15 cellular contexts compared by ENCODE assay signal in genomic region chr6:45613678-45614077, GRCh38.
DNase-seq lines count a peak whose midpoint lies in the region; ATAC-seq, FAIRE-seq and TF ChIP-seq lines count a peak whose summit lies in the region.
"Had no signal": no experiment of that assay in that cellular context is flagged by ENCODE, and none has a peak within 500 bp of the region (broad histone marks: within the 10 kb centered on the region; RNA-seq: fewer than 3 reads in every experiment).

No MANE protein-coding gene starts in this region.

- H3K27me3 ChIP-seq in brain microvascular endothelial cell (replicated peaks) (no peaks in the 10 kb centered on the region), psoas muscle (ENCODE audit: insufficient read depth in 3 of 3, low read length in 2 of 3) (no peaks in the 10 kb centered on the region)

- DNase-seq in GM03348 (ENCODE audit: low spot score) (peak; percentile 60), brain microvascular endothelial cell (peak; percentile 84), head of caudate nucleus (peak in 29 of 42 donors; percentile 6 to 50 (median 21)), psoas muscle (peak; percentile 32 to 61), GM19239 (ENCODE audit: insufficient read length, low spot score) (no peak), cortex of kidney (lab: John Stamatoyannopoulos, UW) (no peak)
- DNase-seq: activated T-cell treated with anti-CD3 and anti-CD28 coated beads, Interleukin-2, amount 50 U/mL, for 72 hours; H7; Karpas-422; NCI-H226; WERI-Rb-1 had no signal

- no peaks in the 10 kb centered on the region for H3K9me3 ChIP-seq in psoas muscle

- peaks cover 6% of the 10 kb centered on the region for H3K4me1 ChIP-seq in psoas muscle

- H3K27ac ChIP-seq in brain microvascular endothelial cell (peak overlapping the region; percentile 57), psoas muscle (no peak overlapping the region)
- H3K27ac ChIP-seq: WERI-Rb-1 had no signal

- ATAC-seq in psoas muscle (peak in 3 of 4 donors; percentile 46 to 68 (median 54)), HG02938 (IDR thresholded peaks at IDR 0.05; ENCODE audit: unreplicated experiment) (no peak), HG03108 (IDR thresholded peaks at IDR 0.05; ENCODE audit: unreplicated experiment) (no peak)
- ATAC-seq: activated T-cell treated with anti-CD3 and anti-CD28 coated beads, Interleukin-2, amount 50 U/mL, for 72 hours had no signal

- FAIRE-seq in GM19239 (lab: Jason Lieb, UNC) = no peak
- FAIRE-seq: RCC 7860, urothelium cell line had no signal

- H3K36me3 ChIP-seq in brain microvascular endothelial cell (replicated peaks) (no peaks in the 10 kb centered on the region), psoas muscle (ENCODE audit: insufficient read depth in 1 of 2, low read depth in 1 of 2) (no peaks in the 10 kb centered on the region)
- H3K36me3 ChIP-seq: WERI-Rb-1 had no signal

- WGBS in psoas muscle, 3 donors = 18 to 20% (median 19%) methylated on average over 9 of the region's 9 CpGs

- intact Hi-C loops in head of caudate nucleus (cut with DNase I) = no loop called here
- intact Hi-C loops in psoas muscle (cut with DNase I) = loop anchor here in 1 of 2 donors (10.0 kb wide), 1 partner anchor 1729 kb away; no protein-coding TSS in a partner anchor

- H3K4me3 ChIP-seq in brain microvascular endothelial cell (ENCODE audit: low read depth, low read length) (no peak overlapping the region), psoas muscle (no peak overlapping the region)

- in situ Hi-C loops in brain microvascular endothelial cell (cut with HindIII; ENCODE audit: low pct_ligation_motif_present, low sequenced_read_pairs) = no loop called here

- no peak for TF ChIP-seq CTCF in brain microvascular endothelial cell (IDR thresholded peaks at IDR 0.05; ENCODE audit: low read depth, low read length, missing control alignments)
- no peak for TF ChIP-seq CTCF in psoas muscle (IDR thresholded peaks at IDR 0.05)

Comparison
In these comparisons a context has a peak if more than half of its experiments do, and no peak if none do; other contexts are left out.
1. DNase-seq: peak in GM03348 (single experiment), brain microvascular endothelial cell (single experiment), head of caudate nucleus (29 of 42) and psoas muscle (2 of 2); none in GM19239 (single experiment) and cortex of kidney (single experiment).
2. ATAC-seq: peak in psoas muscle (3 of 4); none in HG02938 (single experiment) and HG03108 (single experiment).